Comparison of ENCODE assay signal across 18 cellular contexts in the genomic region with DNA sequence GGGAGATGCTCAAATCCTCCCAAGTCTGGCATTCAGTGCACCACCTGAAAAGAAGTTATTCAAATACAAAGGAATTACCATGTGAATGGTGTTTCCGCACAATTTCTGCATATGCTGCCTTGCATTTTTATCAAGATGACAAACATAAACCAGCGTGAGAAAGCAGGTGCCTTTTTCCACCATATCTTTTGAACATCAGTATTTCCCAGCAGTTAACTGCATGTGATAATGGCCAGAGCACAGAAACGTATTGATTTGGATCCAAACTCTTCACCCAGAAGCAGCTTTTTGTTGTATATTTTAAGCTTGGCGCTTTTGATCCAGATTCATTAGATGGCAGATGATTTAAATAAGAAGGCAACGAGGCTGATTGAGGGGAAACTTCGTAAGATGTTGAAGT.
DNase-seq lines count a peak whose midpoint lies in the region; TF ChIP-seq lines count a peak whose summit lies in the region.
"Had no signal": no experiment of that assay in that cellular context is flagged by ENCODE, and none has a peak within 500 bp of the region (broad histone marks: within the 10 kb centered on the region; RNA-seq: fewer than 3 reads in every experiment).

No MANE protein-coding gene starts in this region.

- H4K20me1 ChIP-seq in neural cell (ENCODE audit: insufficient read depth) (no peaks in the 10 kb centered on the region), smooth muscle cell (ENCODE audit: low read depth) (no peaks in the 10 kb centered on the region)

- H3K27ac Mint-ChIP-seq in brain (peak overlapping the region in 4 of 5 experiments; percentile 83 to 90 (median 86)), Caco-2 (ENCODE audit: unreplicated experiment) (no peak overlapping the region)
- H3K27ac Mint-ChIP-seq: B cell, CD14-positive monocyte had no signal

- H2AFZ ChIP-seq in neural cell (ENCODE audit: low read depth, low read length) = no peak overlapping the region
- no peak overlapping the region for H2AFZ ChIP-seq in smooth muscle cell (ENCODE audit: low read depth)

- H3K4me3 ChIP-seq in HUES48 (ENCODE audit: low read depth, low read length) = no peak overlapping the region
- H3K4me3 ChIP-seq in neural cell (ENCODE audit: low read length) = peak overlapping the region; percentile 51
- H3K4me3 ChIP-seq in smooth muscle cell = no peak overlapping the region
- no peak overlapping the region for H3K4me3 ChIP-seq in Caco-2 (ENCODE audit: low read depth, low read length)

- H3K36me3 Mint-ChIP-seq in brain = peaks cover 4% of the 10 kb centered on the region
- H3K36me3 Mint-ChIP-seq in Caco-2 (ENCODE audit: insufficient read depth, unreplicated experiment) = no peaks in the 10 kb centered on the region
- H3K36me3 Mint-ChIP-seq: CD14-positive monocyte had no signal

- DNase-seq in smooth muscle cell (lab: John Stamatoyannopoulos, UW; ENCODE audit: unreplicated experiment) (no peak), Caco-2 (no peak), hepatic stellate cell (ENCODE audit: low spot score) (no peak), HuH-7.5 (ENCODE audit: low spot score) (no peak)
- DNase-seq: DMS53; GDM1; KBM-7; NCI-H1436 treated with DMSO at 0.1 percent for 48 hours; NCI-H2029; NCI-H510A treated with DMSO at 0.1 percent for 48 hours; NCI-H748 treated with DMSO at 0.1 percent for 48 hours; NK-92 treated with Interleukin-12 subunit alpha and Interleukin-12 subunit beta, amount 100 ng/mL, for 24 hours; SIG-M5 had no signal

- H3K4me1 ChIP-seq in HUES48 (ENCODE audit: control insufficient read depth, insufficient read depth, low read length) = peaks cover 20% of the 10 kb centered on the region; the same call in 1 of the 2 replicates
- peaks cover 14% of the 10 kb centered on the region for H3K4me1 ChIP-seq in smooth muscle cell (ENCODE audit: low read depth)
- no peaks in the 10 kb centered on the region for H3K4me1 ChIP-seq in Caco-2

- no peaks in the 10 kb centered on the region for H3F3A ChIP-seq in neural cell (ENCODE audit: insufficient read depth, low read length, poor library complexity, severe bottlenecking)
- no peaks in the 10 kb centered on the region for H3F3A ChIP-seq in smooth muscle cell (ENCODE audit: low read depth)

- peak overlapping the region; percentile 11 to 80 (median 74) for H3K4me3 Mint-ChIP-seq in brain
- H3K4me3 Mint-ChIP-seq in Caco-2 (ENCODE audit: unreplicated experiment) = no peak overlapping the region
- H3K4me3 Mint-ChIP-seq: B cell, CD14-positive monocyte had no signal

- no TSS peak for BruUV-seq in Caco-2 (replicated peaks; lab: Mats Ljungman, UMichigan)

- H3K36me3 ChIP-seq in HUES48 (ENCODE audit: control insufficient read depth, insufficient read depth, low read length) (no peaks in the 10 kb centered on the region), neural cell (ENCODE audit: insufficient read depth, low read length) (no peaks in the 10 kb centered on the region), smooth muscle cell (ENCODE audit: low read depth) (no peaks in the 10 kb centered on the region), Caco-2 (ENCODE audit: control insufficient read depth, insufficient read depth, low read length) (no peaks in the 10 kb centered on the region)

- H3K27me3 ChIP-seq in HUES48 (ENCODE audit: control insufficient read depth, insufficient read depth, low read length) = no peaks in the 10 kb centered on the region
- H3K27me3 ChIP-seq in neural cell (ENCODE audit: insufficient read depth, low read depth, low read length) = no peaks in the 10 kb centered on the region
- no peaks in the 10 kb centered on the region for H3K27me3 ChIP-seq in smooth muscle cell (ENCODE audit: low read depth)
- no peaks in the 10 kb centered on the region for H3K27me3 ChIP-seq in Caco-2 (replicated peaks; ENCODE audit: control insufficient read depth, insufficient read depth, low read length)

- TF ChIP-seq RAD21 in neural cell (conservative IDR thresholded peaks at IDR 0.05) = no peak

- H3K79me2 ChIP-seq in neural cell (replicated peaks; ENCODE audit: insufficient read depth, low read length) = no peaks in the 10 kb centered on the region
- H3K79me2 ChIP-seq in smooth muscle cell (ENCODE audit: low read depth) = no peaks in the 10 kb centered on the region

- no peaks in the 10 kb centered on the region for H3K9me2 ChIP-seq in neural cell (ENCODE audit: insufficient read depth, low read length)

- POLR2A ChIA-PET in Caco-2 (lab: Charles Lee) = no interaction called here

- peaks cover 0 to 8% (median 5%) of the 10 kb centered on the region in 5 experiments for H3K9me3 Mint-ChIP-seq in brain
- H3K9me3 Mint-ChIP-seq in Caco-2 (ENCODE audit: unreplicated experiment) = no peaks in the 10 kb centered on the region

- H3K27me3 Mint-ChIP-seq in brain (no peaks in the 10 kb centered on the region), Caco-2 (ENCODE audit: insufficient read depth, unreplicated experiment) (no peaks in the 10 kb centered on the region)
- H3K27me3 Mint-ChIP-seq: B cell had no signal

- no peak for TF ChIP-seq EP300 in neural cell (conservative IDR thresholded peaks at IDR 0.05; ENCODE audit: poor library complexity, severe bottlenecking)

- WGBS in smooth muscle cell (ENCODE audit: low lambda C conversion rate) = 54% methylated on average over 6 of the region's 6 CpGs

- intact Hi-C loops in Caco-2 (cut with micrococcal nuclease; ENCODE audit: unreplicated experiment) = no loop called here

- CTCF ChIA-PET in Caco-2 (lab: Charles Lee) = no interaction called here

- H3K4me1 Mint-ChIP-seq in brain (peaks cover 39% of the 10 kb centered on the region), Caco-2 (ENCODE audit: low read depth, unreplicated experiment) (no peaks in the 10 kb centered on the region)
- H3K4me1 Mint-ChIP-seq: B cell, CD14-positive monocyte had no signal

- H3K4me2 ChIP-seq in neural cell (ENCODE audit: low read length) = peak overlapping the region; percentile 38
- H3K4me2 ChIP-seq in smooth muscle cell = peak overlapping the region; percentile 34

- TF ChIP-seq CTCF in brain (conservative IDR thresholded peaks at IDR 0.05) = no peak
- no peak for TF ChIP-seq CTCF in neural cell (IDR thresholded peaks at IDR 0.05; ENCODE audit: poor library complexity, severe bottlenecking)
- no peak for TF ChIP-seq CTCF in smooth muscle cell (IDR thresholded peaks at IDR 0.05; ENCODE audit: borderline replicate concordance, insufficient read depth, poor library complexity, severe bottlenecking)
- TF ChIP-seq CTCF in Caco-2 (IDR thresholded peaks at IDR 0.05; ENCODE audit: insufficient read depth in 1 of 2, low read depth in 1 of 2, low read length in 1 of 2, severe bottlenecking in 1 of 2, unreplicated experiment in 1 of 2) = no peak

- H3K27ac ChIP-seq in HUES48 (ENCODE audit: low read depth, low read length) (peak overlapping the region; percentile 24), neural cell (ENCODE audit: low read length) (no peak overlapping the region), smooth muscle cell (ENCODE audit: low read depth) (no peak overlapping the region)

- H3K9ac ChIP-seq in HUES48 (ENCODE audit: low read depth, low read length) = no peak overlapping the region
- no peak overlapping the region for H3K9ac ChIP-seq in neural cell (ENCODE audit: low read length)
- no peak overlapping the region for H3K9ac ChIP-seq in smooth muscle cell (ENCODE audit: low read depth)

- H3K9me3 ChIP-seq in HUES48 (ENCODE audit: control insufficient read depth, insufficient read depth, low read length) (no peaks in the 10 kb centered on the region), neural cell (ENCODE audit: low read length) (no peaks in the 10 kb centered on the region), smooth muscle cell (replicated peaks; ENCODE audit: low read depth) (no peaks in the 10 kb centered on the region), Caco-2 (no peaks in the 10 kb centered on the region)

TF ChIP-seq in neural cell, 6 proteins besides CTCF, POLR2A, EP300 and RAD21:
- TF ChIP-seq, protein P1, sequence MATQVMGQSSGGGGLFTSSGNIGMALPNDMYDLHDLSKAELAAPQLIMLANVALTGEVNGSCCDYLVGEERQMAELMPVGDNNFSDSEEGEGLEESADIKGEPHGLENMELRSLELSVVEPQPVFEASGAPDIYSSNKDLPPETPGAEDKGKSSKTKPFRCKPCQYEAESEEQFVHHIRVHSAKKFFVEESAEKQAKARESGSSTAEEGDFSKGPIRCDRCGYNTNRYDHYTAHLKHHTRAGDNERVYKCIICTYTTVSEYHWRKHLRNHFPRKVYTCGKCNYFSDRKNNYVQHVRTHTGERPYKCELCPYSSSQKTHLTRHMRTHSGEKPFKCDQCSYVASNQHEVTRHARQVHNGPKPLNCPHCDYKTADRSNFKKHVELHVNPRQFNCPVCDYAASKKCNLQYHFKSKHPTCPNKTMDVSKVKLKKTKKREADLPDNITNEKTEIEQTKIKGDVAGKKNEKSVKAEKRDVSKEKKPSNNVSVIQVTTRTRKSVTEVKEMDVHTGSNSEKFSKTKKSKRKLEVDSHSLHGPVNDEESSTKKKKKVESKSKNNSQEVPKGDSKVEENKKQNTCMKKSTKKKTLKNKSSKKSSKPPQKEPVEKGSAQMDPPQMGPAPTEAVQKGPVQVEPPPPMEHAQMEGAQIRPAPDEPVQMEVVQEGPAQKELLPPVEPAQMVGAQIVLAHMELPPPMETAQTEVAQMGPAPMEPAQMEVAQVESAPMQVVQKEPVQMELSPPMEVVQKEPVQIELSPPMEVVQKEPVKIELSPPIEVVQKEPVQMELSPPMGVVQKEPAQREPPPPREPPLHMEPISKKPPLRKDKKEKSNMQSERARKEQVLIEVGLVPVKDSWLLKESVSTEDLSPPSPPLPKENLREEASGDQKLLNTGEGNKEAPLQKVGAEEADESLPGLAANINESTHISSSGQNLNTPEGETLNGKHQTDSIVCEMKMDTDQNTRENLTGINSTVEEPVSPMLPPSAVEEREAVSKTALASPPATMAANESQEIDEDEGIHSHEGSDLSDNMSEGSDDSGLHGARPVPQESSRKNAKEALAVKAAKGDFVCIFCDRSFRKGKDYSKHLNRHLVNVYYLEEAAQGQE (IDR thresholded peaks at IDR 0.05; ENCODE audit: borderline replicate concordance) = no peak
- no peak for TF ChIP-seq SMC3 (conservative IDR thresholded peaks at IDR 0.05; ENCODE audit: poor library complexity)
- TF ChIP-seq TAF1 (IDR thresholded peaks at IDR 0.05; ENCODE audit: low read depth) = no peak
- TF ChIP-seq POLR2AphosphoS5 (IDR thresholded peaks at IDR 0.05) = no peak
- no peak for TF ChIP-seq MXI1 (conservative IDR thresholded peaks at IDR 0.05; ENCODE audit: poor library complexity, severe bottlenecking)
- no peak for TF ChIP-seq EZH2 (IDR thresholded peaks at IDR 0.05; ENCODE audit: borderline replicate concordance, insufficient read depth, low read length, poor library complexity, severe bottlenecking)
